18 cellular contexts compared by ENCODE assay signal in genomic region chr7:8151161-8151560, GRCh38.
DNase-seq lines count a peak whose midpoint lies in the region; ATAC-seq and TF ChIP-seq lines count a peak whose summit lies in the region.
"Had no signal": no experiment of that assay in that cellular context is flagged by ENCODE, and none has a peak within 500 bp of the region (broad histone marks: within the 10 kb centered on the region; RNA-seq: fewer than 3 reads in every experiment).

No MANE protein-coding gene starts in this region.

- intact Hi-C loops in body of pancreas (cut with DNase I) = no loop called here

- TF ChIP-seq POLR2A in body of pancreas (IDR thresholded peaks at IDR 0.05) = no peak

- H3K27me3 Mint-ChIP-seq in activated T-cell treated with anti-CD3 and anti-CD28 coated beads, Interleukin-2, amount 50 U/mL, for 72 hours (ENCODE audit: low read depth) = no peaks in the 10 kb centered on the region

- no peak for DNase-seq in activated T-cell treated with anti-CD3 and anti-CD28 coated beads, Interleukin-2, amount 50 U/mL, for 72 hours
- DNase-seq in activated T-cell treated with anti-CD3 and anti-CD28 coated beads for 4 hours (no peak), NCI-H69 (lab: John Stamatoyannopoulos, UW) (peak; percentile 27), cerebellar cortex (ENCODE audit: low spot score) (peak; percentile 67), body of pancreas (no peak)
- no peak for DNase-seq in activated effector memory CD4-positive, alpha-beta T cell treated with Interleukin-2 at 50 U/mL for 16 hours
- DNase-seq: DMS79, KG1, NCI-H1436, NCI-H1930, NCI-H2171, NCI-H748 treated with DMSO at 0.1 percent for 48 hours, PC-3, SIG-M5 had no signal

- H3K4me1 ChIP-seq in body of pancreas = no peaks in the 10 kb centered on the region

- no peak overlapping the region for H3K4me3 Mint-ChIP-seq in activated T-cell treated with anti-CD3 and anti-CD28 coated beads, Interleukin-2, amount 50 U/mL, for 72 hours

- H3K27ac ChIP-seq in temporal lobe (ENCODE audit: low read depth, low read length) (peak overlapping the region; percentile 37), body of pancreas (no peak overlapping the region)
- H3K27ac ChIP-seq: RWPE1 had no signal

- peak overlapping the region; percentile 52 for H3K27ac Mint-ChIP-seq in activated T-cell treated with anti-CD3 and anti-CD28 coated beads, Interleukin-2, amount 50 U/mL, for 72 hours

- peaks cover 5 to 8% of the 10 kb centered on the region in 2 donors for H3K36me3 Mint-ChIP-seq in activated T-cell treated with anti-CD3 and anti-CD28 coated beads, Interleukin-2, amount 50 U/mL, for 72 hours (ENCODE audit: insufficient read depth in 2 of 2)

- no peaks in the 10 kb centered on the region for H3K9me3 ChIP-seq in body of pancreas

- no peak for TF ChIP-seq CTCF in body of pancreas (IDR thresholded peaks at IDR 0.05)

- H3K27me3 ChIP-seq in body of pancreas = no peaks in the 10 kb centered on the region

- no peak for ATAC-seq in activated T-cell treated with anti-CD3 and anti-CD28 coated beads, Interleukin-2, amount 50 U/mL, for 72 hours (replicated peaks in 1 of 2)
- no peak for ATAC-seq in body of pancreas
- ATAC-seq in HG02884 (IDR thresholded peaks at IDR 0.05; ENCODE audit: unreplicated experiment) = no peak
- ATAC-seq: PC-3, SK-N-SH treated with all-trans-retinoic acid at 6 μM for 48 hours had no signal

- no peak overlapping the region for H3K4me3 ChIP-seq in body of pancreas

- H3K36me3 ChIP-seq in body of pancreas (replicated peaks in 1 of 2; ENCODE audit: insufficient read depth in 1 of 2, low read depth in 2 of 2) = peaks cover 0 to 4% of the 10 kb centered on the region in 2 donors

- H3K9me3 Mint-ChIP-seq in activated T-cell treated with anti-CD3 and anti-CD28 coated beads, Interleukin-2, amount 50 U/mL, for 72 hours = peaks cover 7 to 8% of the 10 kb centered on the region in 2 donors

- H3K4me1 Mint-ChIP-seq in activated T-cell treated with anti-CD3 and anti-CD28 coated beads, Interleukin-2, amount 50 U/mL, for 72 hours (ENCODE audit: low read depth) = peaks cover 21% of the 10 kb centered on the region

- WGBS in body of pancreas, 2 donors = 72 to 84% methylated on average over 5 of the region's 5 CpGs

Comparison
In these comparisons a context has a peak if more than half of its experiments do, and no peak if none do; other contexts are left out.
1. DNase-seq: peak in NCI-H69 (single experiment) and cerebellar cortex (single experiment); none in activated T-cell treated with anti-CD3 and anti-CD28 coated beads, Interleukin-2, amount 50 U/mL, for 72 hours (0 of 2), activated T-cell treated with anti-CD3 and anti-CD28 coated beads for 4 hours (single experiment), body of pancreas (0 of 4) and activated effector memory CD4-positive, alpha-beta T cell treated with Interleukin-2 at 50 U/mL for 16 hours (single experiment).